Comparison of ENCODE assay signal across 8 cellular contexts in the genomic region with DNA sequence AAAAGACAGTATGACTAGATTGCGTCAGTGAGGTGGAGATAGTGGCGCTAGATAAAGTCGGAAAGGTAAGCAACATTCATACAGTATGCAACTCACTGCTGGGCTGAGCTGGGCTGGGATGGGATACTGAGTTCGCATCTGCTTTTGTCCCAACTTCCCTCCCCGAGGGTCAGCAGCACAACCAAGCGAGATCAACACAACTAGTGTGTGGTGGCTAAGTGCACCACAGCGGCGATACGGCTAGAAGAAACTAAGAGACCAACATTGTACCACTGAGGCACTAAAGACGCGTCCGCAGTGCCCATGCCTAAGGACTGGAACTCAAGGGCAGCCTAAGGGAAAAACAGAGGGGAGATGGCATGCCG. TPM values are rescaled to one million over a fixed set of nuclear protein-coding genes. Genes with fewer than 3 reads are reported as not detected.
A peak's percentile ranks its signal among the peaks of the same experiment; 100 is the strongest.
DNase-seq lines count a peak whose midpoint lies in the region; ATAC-seq, FAIRE-seq and TF ChIP-seq lines count a peak whose summit lies in the region.

No MANE protein-coding gene starts in this region.

- peak overlapping the region; percentile 98 for H3K4me3 Mint-ChIP-seq in activated CD8-positive, alpha-beta T cell treated with anti-CD3 and anti-CD28 coated beads, Interleukin-2, amount 10 ng/mL, durations not matched to agents 7 days and 5 days
- H3K4me3 Mint-ChIP-seq in stimulated activated naive B cell treated with anti-CD40 and anti-IgM and Interleukin-4, amounts not matched to agents 10 μg/mL and 1 μg/mL and 100 μg/mL, for 72 hours, result peak overlapping the region; percentile 98 to 100

- CTCF ChIA-PET in activated CD8-positive, alpha-beta T cell treated with anti-CD3 and anti-CD28 coated beads, Interleukin-2, amount 10 ng/mL, durations not matched to agents 7 days and 5 days (lab: Charles Lee), result interaction anchor here (0.8 to 1.7 kb wide), 8 partner anchors 9 to 45 kb away, joined by 3 to 9 read pairs (median 4); no protein-coding TSS in a partner anchor

- H3K27me3 Mint-ChIP-seq in activated CD8-positive, alpha-beta T cell treated with anti-CD3 and anti-CD28 coated beads, Interleukin-2, amount 10 ng/mL, durations not matched to agents 7 days and 5 days (ENCODE audit: low read depth), result no peaks in the 10 kb centered on the region
- H3K27me3 Mint-ChIP-seq in stimulated activated naive B cell treated with anti-CD40 and anti-IgM and Interleukin-4, amounts not matched to agents 10 μg/mL and 1 μg/mL and 100 μg/mL, for 72 hours, result no peaks in the 10 kb centered on the region

- H3K9me3 Mint-ChIP-seq in activated CD8-positive, alpha-beta T cell treated with anti-CD3 and anti-CD28 coated beads, Interleukin-2, amount 10 ng/mL, durations not matched to agents 7 days and 5 days (ENCODE audit: insufficient read depth), result no peaks in the 10 kb centered on the region
- H3K9me3 Mint-ChIP-seq in stimulated activated naive B cell treated with anti-CD40 and anti-IgM and Interleukin-4, amounts not matched to agents 10 μg/mL and 1 μg/mL and 100 μg/mL, for 72 hours, result no peaks in the 10 kb centered on the region

- peak overlapping the region; percentile 99 for H3K4me3 ChIP-seq in HFF-Myc (replicated peaks; ENCODE audit: low read depth, low read length)
- peak overlapping the region; percentile 99 for H3K4me3 ChIP-seq in iPS-15b (ENCODE audit: low read depth, low read length)

- no peak for FAIRE-seq in GM12892 (lab: Jason Lieb, UNC)

- TF ChIP-seq POLR2A in GM12892 (IDR thresholded peaks at IDR 0.05; ENCODE audit: low read depth, low read length), result no peak

- H3K36me3 ChIP-seq in iPS-15b (ENCODE audit: control insufficient read depth, insufficient read depth, low read length), result no peaks in the 10 kb centered on the region

- no peaks in the 10 kb centered on the region for H3K9me3 ChIP-seq in iPS-15b (ENCODE audit: control insufficient read depth, insufficient read depth, low read length)

- peaks cover 40% of the 10 kb centered on the region for H3K4me1 Mint-ChIP-seq in activated CD8-positive, alpha-beta T cell treated with anti-CD3 and anti-CD28 coated beads, Interleukin-2, amount 10 ng/mL, durations not matched to agents 7 days and 5 days (ENCODE audit: low read depth)
- peaks cover 18 to 53% of the 10 kb centered on the region in 2 donors for H3K4me1 Mint-ChIP-seq in stimulated activated naive B cell treated with anti-CD40 and anti-IgM and Interleukin-4, amounts not matched to agents 10 μg/mL and 1 μg/mL and 100 μg/mL, for 72 hours

- peaks cover 19% of the 10 kb centered on the region for H3K36me3 Mint-ChIP-seq in activated CD8-positive, alpha-beta T cell treated with anti-CD3 and anti-CD28 coated beads, Interleukin-2, amount 10 ng/mL, durations not matched to agents 7 days and 5 days (ENCODE audit: low read depth)
- peaks cover 18 to 22% of the 10 kb centered on the region in 2 donors for H3K36me3 Mint-ChIP-seq in stimulated activated naive B cell treated with anti-CD40 and anti-IgM and Interleukin-4, amounts not matched to agents 10 μg/mL and 1 μg/mL and 100 μg/mL, for 72 hours

- H3K4me1 ChIP-seq in iPS-15b (ENCODE audit: control insufficient read depth, insufficient read depth, low read length), result no peaks in the 10 kb centered on the region

- peak overlapping the region; percentile 86 for H3K9ac ChIP-seq in iPS-15b (ENCODE audit: low read depth, low read length)

- ATAC-seq in activated CD8-positive, alpha-beta T cell treated with anti-CD3 and anti-CD28 coated beads, Interleukin-2, amount 10 ng/mL, durations not matched to agents 7 days and 5 days, result peak; percentile 2
- ATAC-seq in stimulated activated naive B cell treated with anti-CD40 and anti-IgM and Interleukin-4, amounts not matched to agents 10 μg/mL and 1 μg/mL and 100 μg/mL, for 72 hours (replicated peaks), result peak; percentile 2 to 3

- DNase-seq in HFF-Myc (ENCODE audit: extremely low read depth, low read depth) (no peak), occipital lobe (lab: John Stamatoyannopoulos, UW) (no peak), putamen (ENCODE audit: low spot score) (no peak), GM12892 (ENCODE audit: insufficient read length) (no peak), NCI-H345 (lab: John Stamatoyannopoulos, UW) (no peak)
- DNase-seq in activated CD8-positive, alpha-beta T cell treated with anti-CD3 and anti-CD28 coated beads, Interleukin-2, amount 10 ng/mL, durations not matched to agents 7 days and 5 days, result no peak
- no peak for DNase-seq in stimulated activated naive B cell treated with anti-CD40 and anti-IgM and Interleukin-4, amounts not matched to agents 10 μg/mL and 1 μg/mL and 100 μg/mL, for 72 hours

- H3K27me3 ChIP-seq in iPS-15b (ENCODE audit: control insufficient read depth, insufficient read depth, low read length), result no peaks in the 10 kb centered on the region

- POLR2A ChIA-PET in activated CD8-positive, alpha-beta T cell treated with anti-CD3 and anti-CD28 coated beads, Interleukin-2, amount 10 ng/mL, durations not matched to agents 7 days and 5 days (lab: Charles Lee), result interaction anchor here (0.5 to 1.5 kb wide), 2 partner anchors 31 to 37 kb away, joined by 3 to 4 read pairs; no protein-coding TSS in a partner anchor

- no peak for TF ChIP-seq CTCF in HFF-Myc (IDR thresholded peaks at IDR 0.05; ENCODE audit: low read depth, low read length, missing control alignments)

- peak overlapping the region; percentile 92 for H3K27ac Mint-ChIP-seq in activated CD8-positive, alpha-beta T cell treated with anti-CD3 and anti-CD28 coated beads, Interleukin-2, amount 10 ng/mL, durations not matched to agents 7 days and 5 days
- H3K27ac Mint-ChIP-seq in stimulated activated naive B cell treated with anti-CD40 and anti-IgM and Interleukin-4, amounts not matched to agents 10 μg/mL and 1 μg/mL and 100 μg/mL, for 72 hours, result peak overlapping the region; percentile 97

RNA-seq across cellular contexts. Expression of gene EXOSC1, which starts 0.5 kb away (rescaled TPM):
- 10 to 100 TPM; 47.1 to 48.2 TPM for total RNA-seq in activated CD8-positive, alpha-beta T cell treated with anti-CD3 and anti-CD28 coated beads, Interleukin-2, amount 10 ng/mL, durations not matched to agents 7 days and 5 days
- total RNA-seq in occipital lobe, result 38.7 TPM
- 63.1 TPM for polyA plus RNA-seq in GM12892 (2012; ENCODE audit: missing spikeins)

RNA-seq across cellular contexts. Expression of gene ZDHHC16, which starts 0.6 kb away (rescaled TPM):
- total RNA-seq in activated CD8-positive, alpha-beta T cell treated with anti-CD3 and anti-CD28 coated beads, Interleukin-2, amount 10 ng/mL, durations not matched to agents 7 days and 5 days, result 10 to 100 TPM; 35.8 to 36.2 TPM
- total RNA-seq in occipital lobe, result 21.2 TPM
- 21.8 TPM for polyA plus RNA-seq in GM12892 (2012; ENCODE audit: missing spikeins)

RNA-seq across cellular contexts. Expression of gene PGAM1, which starts 19.3 kb away (rescaled TPM):
- total RNA-seq in activated CD8-positive, alpha-beta T cell treated with anti-CD3 and anti-CD28 coated beads, Interleukin-2, amount 10 ng/mL, durations not matched to agents 7 days and 5 days, result 100 to 1,000 TPM; 517 to 529 TPM
- total RNA-seq in occipital lobe, result 109 TPM
- polyA plus RNA-seq in GM12892 (2012; ENCODE audit: missing spikeins), result 1,051 TPM

RNA-seq across cellular contexts. Expression of gene RRP12, which starts 44.2 kb away (rescaled TPM):
- total RNA-seq in activated CD8-positive, alpha-beta T cell treated with anti-CD3 and anti-CD28 coated beads, Interleukin-2, amount 10 ng/mL, durations not matched to agents 7 days and 5 days, result 10 to 100 TPM; 30.9 to 35.6 TPM
- 9.2 TPM for total RNA-seq in occipital lobe
- polyA plus RNA-seq in GM12892 (2012; ENCODE audit: missing spikeins), result 14.5 TPM

RNA-seq across cellular contexts. Expression of gene MMS19, which starts 52.9 kb away (rescaled TPM):
- 10 to 100 TPM; 71.7 to 73.3 TPM for total RNA-seq in activated CD8-positive, alpha-beta T cell treated with anti-CD3 and anti-CD28 coated beads, Interleukin-2, amount 10 ng/mL, durations not matched to agents 7 days and 5 days
- 55.4 TPM for total RNA-seq in occipital lobe
- polyA plus RNA-seq in GM12892 (2012; ENCODE audit: missing spikeins), result 53.0 TPM
